ENCODE assay signal across 21 cellular contexts in the genomic region with DNA sequence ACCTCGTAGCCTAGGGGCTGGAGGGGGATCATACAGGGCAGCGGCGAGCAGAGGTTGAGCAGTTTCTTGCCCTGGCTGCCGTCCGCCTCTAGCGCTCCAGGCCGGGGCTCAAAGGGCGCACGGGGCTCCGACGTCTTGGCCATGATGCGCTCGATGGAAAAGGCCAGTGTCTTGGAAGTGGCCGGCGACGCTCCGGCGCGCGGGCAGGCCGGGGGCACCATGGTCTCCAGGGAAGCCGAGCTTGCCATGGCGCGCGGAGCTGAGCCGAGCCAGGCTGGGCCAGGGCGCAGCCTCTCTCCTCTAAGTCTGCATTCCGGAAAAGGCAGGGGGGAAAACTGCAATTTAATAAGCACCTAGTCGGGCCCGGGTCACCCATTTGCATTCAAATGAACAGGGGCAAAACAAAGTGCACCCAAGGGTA. TPM values are rescaled to one million over a fixed set of nuclear protein-coding genes. Genes with fewer than 3 reads are reported as not detected.
DNase-seq lines count a peak whose midpoint lies in the region; ATAC-seq and TF ChIP-seq lines count a peak whose summit lies in the region.
"Had no signal": no experiment of that assay in that cellular context is flagged by ENCODE, and none has a peak within 500 bp of the region (broad histone marks: within the 10 kb centered on the region; RNA-seq: fewer than 3 reads in every experiment).

No MANE protein-coding gene starts in this region.

- H3K9ac ChIP-seq in HUES64 (ENCODE audit: low read depth, low read length) (no peak overlapping the region), neural progenitor cell (no peak overlapping the region)

- WGBS in HUES64: 1% methylated on average over 30 of the region's 30 CpGs
- WGBS in ectodermal cell, 2 experiments: 0% methylated on average over 30 of the region's 30 CpGs

- H3K27ac ChIP-seq in HUES64 (ENCODE audit: low read depth, low read length) (no peak overlapping the region), ectodermal cell (ENCODE audit: insufficient read depth, low read depth, low read length, poor library complexity, severe bottlenecking) (no peak overlapping the region), neural progenitor cell (no peak overlapping the region)
- H3K27ac ChIP-seq: SJCRH30 had no signal

- no peaks in the 10 kb centered on the region for H3K9me3 ChIP-seq in HUES64 (ENCODE audit: insufficient read depth, low read depth, low read length)
- no peaks in the 10 kb centered on the region for H3K9me3 ChIP-seq in ectodermal cell (ENCODE audit: control insufficient read depth, low read length)
- H3K9me3 ChIP-seq in neural progenitor cell (ENCODE audit: low read depth): no peaks in the 10 kb centered on the region
- H3K9me3 ChIP-seq: MG63, SJCRH30 had no signal

- no peak overlapping the region for H3K27ac Mint-ChIP-seq in neural progenitor cell

- peak overlapping the region; percentile 81 for H3K4me2 ChIP-seq in neural progenitor cell

- DNase-seq in ELF-1 (ENCODE audit: low read depth, low spot score): peak; percentile 67
- DNase-seq in neural progenitor cell (ENCODE audit: low spot score): peak; percentile 62
- DNase-seq in SKM-1 treated with dmso at 0.1 percent for 144 hours (lab: John Stamatoyannopoulos, UW; ENCODE audit: unreplicated experiment): no peak
- no peak for DNase-seq in Ammon's horn (ENCODE audit: low spot score)
- DNase-seq: activated CD4-positive, alpha-beta T cell treated with anti-CD3 and anti-CD28 coated beads for 48 hours; activated naive CD4-positive, alpha-beta T cell treated with anti-CD3 and anti-CD28 coated beads, Interleukin-2, amount 10 ng/mL, durations not matched to agents 7 days and 5 days; DMS79 treated with DMSO at 0.1 percent for 48 hours; effector CD4-positive, alpha-beta T cell; MG63; NCI-H2081 treated with DMSO at 0.1 percent for 48 hours; SJCRH30; T1000 had no signal

- H3K27me3 Mint-ChIP-seq in neural progenitor cell (ENCODE audit: insufficient read depth, low read depth): peaks cover 88% of the 10 kb centered on the region

- peaks cover 100% of the 10 kb centered on the region for H3K27me3 ChIP-seq in HUES64 (ENCODE audit: insufficient read depth, low read length)
- peaks cover 100% of the 10 kb centered on the region for H3K27me3 ChIP-seq in ectodermal cell (ENCODE audit: control insufficient read depth, insufficient read depth, low read length, poor library complexity, severe bottlenecking)
- peaks cover 100% of the 10 kb centered on the region for H3K27me3 ChIP-seq in neural progenitor cell
- H3K27me3 ChIP-seq: SJCRH30 had no signal

- peaks cover 84% of the 10 kb centered on the region for H3F3A ChIP-seq in neural progenitor cell (ENCODE audit: low read depth)

- H3K36me3 ChIP-seq in HUES64 (ENCODE audit: insufficient read depth, low read length) (no peaks in the 10 kb centered on the region), ectodermal cell (ENCODE audit: control insufficient read depth, insufficient read depth, low read length) (no peaks in the 10 kb centered on the region), neural progenitor cell (no peaks in the 10 kb centered on the region)
- H3K36me3 ChIP-seq: MG63, SJCRH30 had no signal

- ATAC-seq in esophagus mucosa: no peak
- ATAC-seq in HG03571 (IDR thresholded peaks at IDR 0.05; ENCODE audit: unreplicated experiment): no peak

- H3K4me1 ChIP-seq in HUES64 (ENCODE audit: insufficient read depth, low read length) (peaks cover 60% of the 10 kb centered on the region), ectodermal cell (ENCODE audit: control insufficient read depth, insufficient read depth, low read length) (peaks cover 36% of the 10 kb centered on the region), neural progenitor cell (peaks cover 72% of the 10 kb centered on the region)
- H3K4me1 ChIP-seq: SJCRH30 had no signal

- peaks cover 11% of the 10 kb centered on the region for H3K36me3 Mint-ChIP-seq in neural progenitor cell

- H2AFZ ChIP-seq in neural progenitor cell (replicated peaks): no peak overlapping the region

- peak overlapping the region; percentile 87 for H3K4me3 Mint-ChIP-seq in neural progenitor cell
- H3K4me3 Mint-ChIP-seq: activated naive CD4-positive, alpha-beta T cell treated with anti-CD3 and anti-CD28 coated beads, Interleukin-2, amount 10 ng/mL, durations not matched to agents 7 days and 5 days had no signal

- H3K4me3 ChIP-seq in HUES64 (ENCODE audit: low read length) (peak overlapping the region; percentile 36), ectodermal cell (ENCODE audit: insufficient read depth, low read depth, low read length) (peak overlapping the region; percentile 37), neural progenitor cell (peak overlapping the region; percentile 46)
- H3K4me3 ChIP-seq: MG63, SJCRH30 had no signal

- no peak for TF ChIP-seq CTCF in neural progenitor cell (IDR thresholded peaks at IDR 0.05)

- peaks cover 92% of the 10 kb centered on the region for H4K20me1 ChIP-seq in neural progenitor cell (ENCODE audit: low read depth)

- H3K4me1 Mint-ChIP-seq in neural progenitor cell: peaks cover 62% of the 10 kb centered on the region
- H3K4me1 Mint-ChIP-seq: activated naive CD4-positive, alpha-beta T cell treated with anti-CD3 and anti-CD28 coated beads, Interleukin-2, amount 10 ng/mL, durations not matched to agents 7 days and 5 days had no signal

- peaks cover 4% of the 10 kb centered on the region for H3K9me3 Mint-ChIP-seq in neural progenitor cell
- H3K9me3 Mint-ChIP-seq: neural crest cell had no signal

- H3K79me2 ChIP-seq in neural progenitor cell (ENCODE audit: low read depth): no peaks in the 10 kb centered on the region

RNA-seq across cellular contexts. Expression of a gene that starts 0.7 kb away (rescaled TPM):
- polyA plus RNA-seq in HUES64 (2013, experiment 1 of 2): 0.35 TPM
- polyA plus RNA-seq in HUES64 (2013, experiment 2 of 2): 0.44 TPM
- 6.0 TPM for polyA plus RNA-seq in ectodermal cell (2013, experiment 1 of 4)
- 17.7 TPM for polyA plus RNA-seq in ectodermal cell (2013, experiment 2 of 4)
- polyA plus RNA-seq in ectodermal cell (2013, experiment 3 of 4): 7.0 TPM
- 11.3 TPM for polyA plus RNA-seq in ectodermal cell (2013, experiment 4 of 4)
- total RNA-seq in neural progenitor cell (ENCODE audit: low replicate concordance) (7.6 and 9.1 TPM in 2 replicates), esophagus mucosa (not detected)
- total RNA-seq: H4, mesenteric fat pad, SJCRH30, subcutaneous adipose tissue had no signal
- polyA plus RNA-seq: BJ had no signal

Comparison
In these comparisons a context has a peak if more than half of its experiments do, and no peak if none do; other contexts are left out.
1. DNase-seq: peak in ELF-1 (single experiment) and neural progenitor cell (single experiment); none in SKM-1 treated with dmso at 0.1 percent for 144 hours (single experiment) and Ammon's horn (single experiment).
2. Peak in every context shown above with its lines, with median percentiles within 50 percentile points of each other: H3K4me3 ChIP-seq.